Comparison of ENCODE assay signal across 9 cellular contexts in genomic region chr10:71068811-71069411, GRCh38.
DNase-seq lines count a peak whose midpoint lies in the region; ATAC-seq, FAIRE-seq and TF ChIP-seq lines count a peak whose summit lies in the region.
"Had no signal": no experiment of that assay in that cellular context is flagged by ENCODE, and none has a peak within 500 bp of the region (broad histone marks: within the 10 kb centered on the region; RNA-seq: fewer than 3 reads in every experiment).

No MANE protein-coding gene starts in this region.

- H3K4me3 ChIP-seq in bronchial epithelial cell (ENCODE audit: low read depth, low read length) (no peak overlapping the region), tibial nerve (no peak overlapping the region)

- H3K27me3 ChIP-seq in bronchial epithelial cell (ENCODE audit: control insufficient read depth, insufficient read depth, low read length) (peaks cover 6% of the 10 kb centered on the region), tibial nerve (no peaks in the 10 kb centered on the region)

- H3K4me1 ChIP-seq in tibial nerve: peaks cover 0 to 4% (median 0%) of the 10 kb centered on the region in 4 donors

- ATAC-seq in GM18498 (IDR thresholded peaks at IDR 0.05; ENCODE audit: unreplicated experiment): no peak

- no peak for TF ChIP-seq EP300 in tibial nerve (IDR thresholded peaks at IDR 0.05)

- DNase-seq in HT1080 (ENCODE audit: low read depth): peak; percentile 73
- DNase-seq in bronchial epithelial cell (ENCODE audit: low read depth): peak; percentile 82
- DNase-seq in hypothalamus (lab: John Stamatoyannopoulos, UW): peak in 28 of 51 donors; percentile 5 to 72 (median 30)
- DNase-seq in DMS153 treated with DMSO at 0.1 percent for 48 hours (lab: John Stamatoyannopoulos, UW; ENCODE audit: unreplicated experiment): no peak
- DNase-seq in NCI-H2196 treated with DMSO at 0.1 percent for 48 hours (lab: John Stamatoyannopoulos, UW; ENCODE audit: unreplicated experiment): no peak
- no peak for DNase-seq in tibial nerve (ENCODE audit: low spot score in 2 of 2)
- DNase-seq: activated CD4-positive, alpha-beta memory T cell treated with anti-CD3 and anti-CD28 coated beads, Interleukin-2, amount 10 ng/mL, durations not matched to agents 7 days and 5 days; NCI-H1694 had no signal

- WGBS in tibial nerve, 2 donors: 64 to 67% methylated on average over 9 of the region's 9 CpGs

- no peak for TF ChIP-seq POLR2A in tibial nerve (IDR thresholded peaks at IDR 0.05)

- no peak overlapping the region for H3K27ac ChIP-seq in tibial nerve

- FAIRE-seq in bronchial epithelial cell (lab: Jason Lieb, UNC): no peak

- H3K9me3 ChIP-seq in tibial nerve: no peaks in the 10 kb centered on the region

- TF ChIP-seq CTCF in bronchial epithelial cell (IDR thresholded peaks at IDR 0.05; ENCODE audit: insufficient read depth, low read length, severe bottlenecking): no peak
- TF ChIP-seq CTCF in tibial nerve (IDR thresholded peaks at IDR 0.05): no peak

- H3K36me3 ChIP-seq in bronchial epithelial cell (ENCODE audit: control insufficient read depth, insufficient read depth, low read length) (no peaks in the 10 kb centered on the region), tibial nerve (no peaks in the 10 kb centered on the region)

Comparison
In these comparisons a context has a peak if more than half of its experiments do, and no peak if none do; other contexts are left out.
1. DNase-seq: peak in HT1080 (single experiment), bronchial epithelial cell (single experiment) and hypothalamus (28 of 51); none in DMS153 treated with DMSO at 0.1 percent for 48 hours (single experiment), NCI-H2196 treated with DMSO at 0.1 percent for 48 hours (single experiment) and tibial nerve (0 of 2).